Comparison of ENCODE assay signal across 9 cellular contexts in the genomic region with DNA sequence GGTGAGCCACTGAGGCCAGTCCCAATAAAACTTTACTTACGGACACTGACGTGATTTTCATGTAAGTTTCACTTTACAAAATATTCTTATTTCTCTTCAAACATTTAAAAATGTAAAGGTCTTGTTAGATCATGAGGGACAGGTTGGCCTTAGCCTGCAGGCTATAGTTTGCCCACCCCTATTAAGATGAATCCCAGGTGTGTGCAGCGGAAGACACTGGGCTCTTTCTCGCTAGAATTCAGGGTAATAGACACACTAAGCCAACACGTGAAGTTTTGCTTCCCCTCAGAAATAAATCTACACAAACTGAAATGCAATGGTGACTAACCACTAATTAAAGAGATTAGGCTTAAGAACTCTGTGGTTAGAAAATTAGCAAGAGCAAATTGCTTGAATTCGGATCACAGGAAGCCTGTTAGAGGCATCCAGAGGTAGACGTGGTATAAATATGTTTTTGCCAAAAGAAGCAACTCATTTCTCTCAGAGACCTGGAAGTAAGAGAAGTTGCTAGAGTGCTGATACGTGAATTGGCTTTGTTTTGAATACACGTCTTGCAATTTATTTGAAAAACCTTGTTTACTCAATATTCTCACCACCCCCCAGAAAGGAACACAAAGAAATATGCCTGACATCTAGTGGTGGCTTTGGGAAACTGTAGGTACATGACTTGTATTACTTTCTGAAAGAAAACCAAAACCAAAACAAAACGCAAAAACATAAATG.
DNase-seq lines count a peak whose midpoint lies in the region; ATAC-seq and TF ChIP-seq lines count a peak whose summit lies in the region.
"Had no signal": no experiment of that assay in that cellular context is flagged by ENCODE, and none has a peak within 500 bp of the region (broad histone marks: within the 10 kb centered on the region; RNA-seq: fewer than 3 reads in every experiment).

No MANE protein-coding gene starts in this region.

- peak; percentile 74 for DNase-seq in ACHN
- peak; percentile 71 for DNase-seq in GM06990 (ENCODE audit: extremely low read depth, insufficient read length)
- peak; percentile 22 for DNase-seq in NCI-H187 treated with DMSO at 0.1 percent for 48 hours (lab: John Stamatoyannopoulos, UW)
- DNase-seq in T-helper 17 cell, result no peak
- peak; percentile 81 to 82 for DNase-seq in erythroblast (lab: John Stamatoyannopoulos, UW)
- DNase-seq in naive thymus-derived CD8-positive, alpha-beta T cell, result peak in 8 of 10 donors; percentile 23 to 80 (median 62)

- H3K9me3 ChIP-seq in T-helper 17 cell (ENCODE audit: control insufficient read depth, low read length, poor library complexity, severe bottlenecking), result no peaks in the 10 kb centered on the region

- TF ChIP-seq POLR2A in erythroblast (IDR thresholded peaks at IDR 0.05; ENCODE audit: low read length), result no peak

- H3K4me3 ChIP-seq in GM06990 (replicated peaks; ENCODE audit: low read depth, low read length), result no peak overlapping the region

- H3K27ac Mint-ChIP-seq in T-helper 17 cell, result peak overlapping the region; percentile 77
- H3K27ac Mint-ChIP-seq in naive thymus-derived CD8-positive, alpha-beta T cell, result peak overlapping the region in 9 of 10 donors; percentile 27 to 82 (median 54)

- peak overlapping the region; percentile 67 for H3K4me3 Mint-ChIP-seq in T-helper 17 cell
- H3K4me3 Mint-ChIP-seq in naive thymus-derived CD8-positive, alpha-beta T cell, result peak overlapping the region; percentile 0 to 61 (median 38)

- H3K27me3 Mint-ChIP-seq in T-helper 17 cell, result no peaks in the 10 kb centered on the region
- H3K27me3 Mint-ChIP-seq in naive thymus-derived CD8-positive, alpha-beta T cell, result no peaks in the 10 kb centered on the region
- H3K27me3 Mint-ChIP-seq: IgD-negative memory B cell had no signal

- H3K9me3 Mint-ChIP-seq in naive thymus-derived CD8-positive, alpha-beta T cell, result no peaks in the 10 kb centered on the region
- H3K9me3 Mint-ChIP-seq: IgD-negative memory B cell had no signal

- no peaks in the 10 kb centered on the region for H3K27me3 ChIP-seq in GM06990 (replicated peaks; ENCODE audit: control insufficient read depth, insufficient read depth, low read length)

- POLR2A ChIA-PET in naive thymus-derived CD8-positive, alpha-beta T cell (lab: Charles Lee), result interaction anchor here (0.7 kb wide), 3 partner anchors 208 to 514 kb away, joined by 4 to 7 read pairs (median 4); no protein-coding TSS in a partner anchor

- ATAC-seq in HG02852 (IDR thresholded peaks at IDR 0.05; ENCODE audit: unreplicated experiment) (peak; percentile 65), T-helper 17 cell (peak; percentile 99), HG02623 (IDR thresholded peaks at IDR 0.05; ENCODE audit: unreplicated experiment) (no peak)
- peak; percentile 96 to 100 for ATAC-seq in naive thymus-derived CD8-positive, alpha-beta T cell

- peaks cover 4% of the 10 kb centered on the region for H3K36me3 Mint-ChIP-seq in T-helper 17 cell (ENCODE audit: low read depth)
- peaks cover 0 to 8% (median 3%) of the 10 kb centered on the region in 3 donors for H3K36me3 Mint-ChIP-seq in naive thymus-derived CD8-positive, alpha-beta T cell

- H3K36me3 ChIP-seq in GM06990 (ENCODE audit: control insufficient read depth, insufficient read depth, low read length), result no peaks in the 10 kb centered on the region

- in situ Hi-C loops in ACHN (cut with HindIII; ENCODE audit: low pct_ligation_motif_present, low pct_unique_long_range_greater_than_20kb, low sequenced_read_pairs), result no loop called here

- TF ChIP-seq CTCF in GM06990 (IDR thresholded peaks at IDR 0.05; ENCODE audit: insufficient read depth, low read length, poor library complexity, severe bottlenecking), result peak; percentile 67

- H3K4me1 Mint-ChIP-seq in T-helper 17 cell, result peaks cover 10% of the 10 kb centered on the region
- H3K4me1 Mint-ChIP-seq in naive thymus-derived CD8-positive, alpha-beta T cell, result peaks cover 5 to 15% (median 7%) of the 10 kb centered on the region in 4 donors

Comparison
In these comparisons a context has a peak if more than half of its experiments do, and no peak if none do; other contexts are left out.
1. DNase-seq: peak in ACHN (single experiment), GM06990 (single experiment), NCI-H187 treated with DMSO at 0.1 percent for 48 hours (single experiment), erythroblast (2 of 2) and naive thymus-derived CD8-positive, alpha-beta T cell (8 of 10); none in T-helper 17 cell (0 of 3).